20 cellular contexts compared by ENCODE assay signal in the genomic region with DNA sequence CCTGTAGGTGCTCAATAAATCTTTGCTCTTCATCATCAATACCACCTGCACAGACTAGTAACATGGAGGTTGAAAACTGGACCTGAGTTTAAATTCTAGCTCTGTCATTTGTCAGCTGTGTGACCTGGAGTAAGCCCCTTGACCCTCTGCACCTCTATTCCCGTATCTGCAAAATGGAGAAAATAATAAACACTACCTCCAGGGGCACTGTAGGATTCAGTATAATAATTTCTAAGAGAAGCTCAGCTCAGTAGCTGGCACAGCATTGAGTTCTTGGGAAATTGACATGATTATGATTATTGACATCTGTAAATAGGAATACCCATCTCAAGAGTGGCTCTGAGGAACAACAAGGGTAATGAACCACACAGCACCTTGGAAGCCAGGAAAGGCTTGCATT.
DNase-seq lines count a peak whose midpoint lies in the region; ATAC-seq and TF ChIP-seq lines count a peak whose summit lies in the region.
"Had no signal": no experiment of that assay in that cellular context is flagged by ENCODE, and none has a peak within 500 bp of the region (broad histone marks: within the 10 kb centered on the region; RNA-seq: fewer than 3 reads in every experiment).

No MANE protein-coding gene starts in this region.

- TF ChIP-seq CTCF in left ventricle myocardium inferior (IDR thresholded peaks at IDR 0.05; ENCODE audit: borderline replicate concordance) (peak; percentile 23), PC-9 (conservative IDR thresholded peaks at IDR 0.05) (peak; percentile 49; the same call in 1 of the 2 replicates), esophagus muscularis mucosa (IDR thresholded peaks at IDR 0.05) (peak in 2 of 3 experiments; percentile 10 to 18), natural killer cell (IDR thresholded peaks at IDR 0.05) (no peak)

- no peak overlapping the region for H2AFZ ChIP-seq in PC-9

- POLR2A ChIA-PET in PC-9 (lab: Charles Lee; ENCODE audit: unreplicated experiment) = interaction anchor here (0.6 kb wide), 1 partner anchor 248 kb away, joined by 4 read pairs; no protein-coding TSS in a partner anchor

- H3K9me3 Mint-ChIP-seq in natural killer cell treated with Interleukin-12 subunit alpha and Interleukin-12 subunit beta and Interleukin-15 and Interleukin-18, amount 100 ng/mL, for 72 hours = peaks cover 2% of the 10 kb centered on the region
- peaks cover 0 to 3% of the 10 kb centered on the region in 2 donors for H3K9me3 Mint-ChIP-seq in natural killer cell

- no peak for DNase-seq in left ventricle myocardium inferior
- no peak for DNase-seq in Right ventricle myocardium superior
- DNase-seq in PC-9 = peak in 1 of 2 experiments; percentile 18
- no peak for DNase-seq in esophagus muscularis mucosa (ENCODE audit: extremely low spot score)
- DNase-seq in retina = no peak
- no peak for DNase-seq in activated CD8-positive, alpha-beta memory T cell treated with anti-CD3 and anti-CD28 coated beads, Interleukin-2, amount 50 U/mL, for 4 hours
- DNase-seq in natural killer cell treated with Interleukin-12 subunit alpha and Interleukin-12 subunit beta and Interleukin-15 and Interleukin-18, amount 100 ng/mL, for 72 hours (ENCODE audit: low spot score) = no peak
- no peak for DNase-seq in natural killer cell
- DNase-seq: activated naive CD8-positive, alpha-beta T cell treated with anti-CD3 and anti-CD28 coated beads, Interleukin-2, amount 10 ng/mL, durations not matched to agents 7 days and 5 days; effector CD4-positive, alpha-beta T cell; hypothalamus; KBM-7; kidney glomerular epithelial cell; NCI-H2029 treated with DMSO at 0.1 percent for 48 hours; NCI-H446 treated with DMSO at 0.1 percent for 48 hours; stimulated activated naive CD8-positive, alpha-beta T cell treated with anti-CD3 and anti-CD28 coated beads, Interleukin-15, Interleukin-2, amounts not matched to agents 100 U/mL and 50 U/mL, for 24 hours; T-helper 9 cell; transverse colon had no signal

- H3K4me1 ChIP-seq in left ventricle myocardium inferior (peaks cover 50% of the 10 kb centered on the region), PC-9 (replicated peaks; ENCODE audit: insufficient read depth) (peaks cover 36% of the 10 kb centered on the region), esophagus muscularis mucosa (peaks cover 30 to 43% (median 34%) of the 10 kb centered on the region in 4 donors)

- no peak overlapping the region for H3K27ac ChIP-seq in left ventricle myocardium inferior (replicated peaks)
- H3K27ac ChIP-seq in PC-9 = no peak overlapping the region
- no peak overlapping the region for H3K27ac ChIP-seq in esophagus muscularis mucosa (replicated peaks in 1 of 4)
- H3K27ac ChIP-seq: SJSA1, transverse colon had no signal

- intact Hi-C loops in left ventricle myocardium inferior (cut with micrococcal nuclease) (no loop called here), Right ventricle myocardium superior (cut with DNase I) (no loop called here), PC-9 (cut with micrococcal nuclease; ENCODE audit: unreplicated experiment) (loop anchor here (10.0 kb wide), 1 partner anchor 98 kb away; no protein-coding TSS in a partner anchor), esophagus muscularis mucosa (cut with DNase I) (no loop called here), natural killer cell (cut with micrococcal nuclease) (no loop called here)

- no peak overlapping the region for H3K4me3 Mint-ChIP-seq in natural killer cell treated with Interleukin-12 subunit alpha and Interleukin-12 subunit beta and Interleukin-15 and Interleukin-18, amount 100 ng/mL, for 72 hours
- H3K4me3 Mint-ChIP-seq in natural killer cell = no peak overlapping the region
- H3K4me3 Mint-ChIP-seq: activated naive CD8-positive, alpha-beta T cell treated with anti-CD3 and anti-CD28 coated beads, Interleukin-2, amount 10 ng/mL, durations not matched to agents 7 days and 5 days; activated T-helper 17 cell treated with anti-CD3 and anti-CD28 coated beads, Interleukin-2, amount 50 U/mL, for 72 hours had no signal

- no TSS peak for BruUV-seq in PC-9 (replicated peaks; lab: Mats Ljungman, UMichigan)

- H3K36me3 ChIP-seq in left ventricle myocardium inferior (no peaks in the 10 kb centered on the region), PC-9 (ENCODE audit: low read depth) (no peaks in the 10 kb centered on the region), esophagus muscularis mucosa (no peaks in the 10 kb centered on the region)
- H3K36me3 ChIP-seq: SJSA1, transverse colon had no signal

- ATAC-seq in Right ventricle myocardium superior (ENCODE audit: poor library complexity) = no peak
- no peak for ATAC-seq in natural killer cell treated with Interleukin-12 subunit alpha and Interleukin-12 subunit beta and Interleukin-15 and Interleukin-18, amount 100 ng/mL, for 72 hours
- ATAC-seq in natural killer cell = no peak
- ATAC-seq: activated T-helper 17 cell treated with anti-CD3 and anti-CD28 coated beads, Interleukin-2, amount 50 U/mL, for 72 hours; stimulated activated naive CD8-positive, alpha-beta T cell treated with anti-CD3 and anti-CD28 coated beads, Interleukin-15, Interleukin-2, amounts not matched to agents 100 U/mL and 50 U/mL, for 24 hours had no signal

- WGBS in esophagus muscularis mucosa = 41% methylated on average over 1 of the region's 1 CpG

- H3K4me2 ChIP-seq in PC-9 = no peak overlapping the region

- H3K27me3 ChIP-seq in left ventricle myocardium inferior (ENCODE audit: low read depth) = no peaks in the 10 kb centered on the region
- H3K27me3 ChIP-seq in PC-9 (ENCODE audit: insufficient read depth, low read depth) = no peaks in the 10 kb centered on the region
- H3K27me3 ChIP-seq in esophagus muscularis mucosa = no peaks in the 10 kb centered on the region
- H3K27me3 ChIP-seq: SJSA1, transverse colon had no signal

- H3K27me3 Mint-ChIP-seq in natural killer cell treated with Interleukin-12 subunit alpha and Interleukin-12 subunit beta and Interleukin-15 and Interleukin-18, amount 100 ng/mL, for 72 hours = peaks cover 10 to 23% of the 10 kb centered on the region in 2 donors
- H3K27me3 Mint-ChIP-seq in natural killer cell (ENCODE audit: low read depth in 2 of 2) = peaks cover 4 to 17% of the 10 kb centered on the region in 2 donors
- H3K27me3 Mint-ChIP-seq: activated naive CD8-positive, alpha-beta T cell treated with anti-CD3 and anti-CD28 coated beads, Interleukin-2, amount 10 ng/mL, durations not matched to agents 7 days and 5 days had no signal

- H3K36me3 Mint-ChIP-seq in natural killer cell treated with Interleukin-12 subunit alpha and Interleukin-12 subunit beta and Interleukin-15 and Interleukin-18, amount 100 ng/mL, for 72 hours = no peaks in the 10 kb centered on the region
- no peaks in the 10 kb centered on the region for H3K36me3 Mint-ChIP-seq in natural killer cell
- H3K36me3 Mint-ChIP-seq: activated naive CD8-positive, alpha-beta T cell treated with anti-CD3 and anti-CD28 coated beads, Interleukin-2, amount 10 ng/mL, durations not matched to agents 7 days and 5 days had no signal

- no peaks in the 10 kb centered on the region; the same call in 1 of the 2 replicates for H3K9me2 ChIP-seq in PC-9 (ENCODE audit: insufficient read depth)

- no peak overlapping the region for H3K27ac Mint-ChIP-seq in natural killer cell treated with Interleukin-12 subunit alpha and Interleukin-12 subunit beta and Interleukin-15 and Interleukin-18, amount 100 ng/mL, for 72 hours
- no peak overlapping the region for H3K27ac Mint-ChIP-seq in natural killer cell
- H3K27ac Mint-ChIP-seq: activated naive CD8-positive, alpha-beta T cell treated with anti-CD3 and anti-CD28 coated beads, Interleukin-2, amount 10 ng/mL, durations not matched to agents 7 days and 5 days; activated T-helper 17 cell treated with anti-CD3 and anti-CD28 coated beads, Interleukin-2, amount 50 U/mL, for 72 hours had no signal

- CTCF ChIA-PET in PC-9 (lab: Charles Lee) = no interaction called here

- H3F3A ChIP-seq in PC-9 (ENCODE audit: insufficient read depth, low read depth) = peaks cover 17% of the 10 kb centered on the region; the same call in 1 of the 2 replicates

- H3K79me2 ChIP-seq in PC-9 (ENCODE audit: low read depth) = no peaks in the 10 kb centered on the region

- H4K20me1 ChIP-seq in PC-9 (ENCODE audit: insufficient read depth) = no peaks in the 10 kb centered on the region

- H3K9me3 ChIP-seq in left ventricle myocardium inferior (replicated peaks) (no peaks in the 10 kb centered on the region), PC-9 (ENCODE audit: insufficient read depth, low read depth) (no peaks in the 10 kb centered on the region), esophagus muscularis mucosa (no peaks in the 10 kb centered on the region)
- H3K9me3 ChIP-seq: SJSA1, transverse colon had no signal

- H3K4me1 Mint-ChIP-seq in natural killer cell treated with Interleukin-12 subunit alpha and Interleukin-12 subunit beta and Interleukin-15 and Interleukin-18, amount 100 ng/mL, for 72 hours (ENCODE audit: low read depth in 2 of 2) = peaks cover 0 to 5% of the 10 kb centered on the region in 2 donors
- no peaks in the 10 kb centered on the region for H3K4me1 Mint-ChIP-seq in natural killer cell
- H3K4me1 Mint-ChIP-seq: activated naive CD8-positive, alpha-beta T cell treated with anti-CD3 and anti-CD28 coated beads, Interleukin-2, amount 10 ng/mL, durations not matched to agents 7 days and 5 days; activated T-helper 17 cell treated with anti-CD3 and anti-CD28 coated beads, Interleukin-2, amount 50 U/mL, for 72 hours had no signal

- no peak overlapping the region for H3K4me3 ChIP-seq in left ventricle myocardium inferior
- no peak overlapping the region for H3K4me3 ChIP-seq in PC-9
- no peak overlapping the region for H3K4me3 ChIP-seq in esophagus muscularis mucosa
- H3K4me3 ChIP-seq: SJSA1, transverse colon had no signal

- no peak for TF ChIP-seq EP300 in esophagus muscularis mucosa (IDR thresholded peaks at IDR 0.05)

- TF ChIP-seq POLR2A in esophagus muscularis mucosa (IDR thresholded peaks at IDR 0.05; ENCODE audit: low read depth) = no peak
